ENCODE assay signal across 16 cellular contexts in the genomic region with DNA sequence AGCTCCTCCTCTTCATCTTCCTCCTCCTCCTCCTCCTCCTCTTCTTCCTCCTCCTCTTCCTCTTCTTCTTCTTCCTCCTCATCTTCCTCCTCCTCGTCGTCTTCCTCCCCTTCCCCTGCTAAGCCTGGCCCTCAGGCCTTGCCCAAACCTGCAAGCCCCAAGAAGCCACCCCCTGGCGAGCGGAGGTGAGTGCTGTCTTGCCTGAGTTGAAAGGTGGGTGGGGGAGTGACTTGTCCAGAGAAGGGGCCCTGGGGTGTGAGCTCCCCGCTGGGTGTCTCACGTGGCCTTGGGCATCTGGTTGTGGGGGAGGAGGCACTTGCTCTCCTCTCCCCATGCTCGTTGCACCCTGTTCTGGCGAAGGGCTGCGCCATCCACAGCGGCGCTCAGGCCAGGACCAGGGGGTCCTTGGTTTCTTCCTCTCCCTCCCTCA. TPM values are rescaled to one million over a fixed set of nuclear protein-coding genes. Genes with fewer than 3 reads are reported as not detected.
A peak's percentile ranks its signal among the peaks of the same experiment; 100 is the strongest.
DNase-seq lines count a peak whose midpoint lies in the region; FAIRE-seq and TF ChIP-seq lines count a peak whose summit lies in the region.
"Had no signal": no experiment of that assay in that cellular context is flagged by ENCODE, and none has a peak within 500 bp of the region (broad histone marks: within the 10 kb centered on the region; RNA-seq: fewer than 3 reads in every experiment).

No MANE protein-coding gene starts in this region.

- H3K27me3 Mint-ChIP-seq in CD14-positive monocyte (ENCODE audit: low read depth in 3 of 3) = peaks cover 0 to 4% (median 0%) of the 10 kb centered on the region in 3 donors
- no peaks in the 10 kb centered on the region for H3K27me3 Mint-ChIP-seq in progenitor cell of endocrine pancreas
- H3K27me3 Mint-ChIP-seq: activated naive CD8-positive, alpha-beta T cell treated with anti-CD3 and anti-CD28 coated beads for 36 hours had no signal

- intact Hi-C loops in CD14-positive monocyte (cut with micrococcal nuclease) = no loop called here

- DNase-seq in CD14-positive monocyte (ENCODE audit: low spot score) (no peak), Peyer's patch (no peak), progenitor cell of endocrine pancreas (ENCODE audit: low spot score, unreplicated experiment) (no peak), D721Med (ENCODE audit: insufficient read length, low spot score) (no peak), HK-2 (ENCODE audit: unreplicated experiment) (no peak), epidermal melanocyte (ENCODE audit: insufficient read length, low spot score) (no peak)
- no peak for DNase-seq in stimulated activated CD4-positive, alpha-beta T cell treated with anti-CD3 and anti-CD28 coated beads, Interleukin-2, amount 100 ng/mL, for 24 hours
- DNase-seq: activated naive CD8-positive, alpha-beta T cell treated with anti-CD3 and anti-CD28 coated beads for 36 hours; EL; GOT3 had no signal

- H3K4me1 ChIP-seq in Peyer's patch = peaks cover 0 to 14% (median 2%) of the 10 kb centered on the region in 4 donors
- H3K4me1 ChIP-seq in esophagus (ENCODE audit: control insufficient read depth in 2 of 2, insufficient read depth in 2 of 2, low read length in 1 of 2) = peaks cover 7 to 28% of the 10 kb centered on the region in 2 donors
- H3K4me1 ChIP-seq: pancreas had no signal

- no peaks in the 10 kb centered on the region for H3K27me3 ChIP-seq in Peyer's patch
- no peaks in the 10 kb centered on the region for H3K27me3 ChIP-seq in esophagus (ENCODE audit: control insufficient read depth in 1 of 2, insufficient read depth in 2 of 2, low read length in 2 of 2)
- H3K27me3 ChIP-seq: heart left ventricle, pancreas had no signal

- H3K4me3 Mint-ChIP-seq in CD14-positive monocyte (no peak overlapping the region), progenitor cell of endocrine pancreas (ENCODE audit: low read depth) (no peak overlapping the region)
- H3K4me3 Mint-ChIP-seq: activated naive CD8-positive, alpha-beta T cell treated with anti-CD3 and anti-CD28 coated beads for 36 hours had no signal

- TF ChIP-seq CTCF in CD14-positive monocyte (IDR thresholded peaks at IDR 0.05) = no peak
- TF ChIP-seq CTCF in Peyer's patch (IDR thresholded peaks at IDR 0.05) = no peak
- TF ChIP-seq CTCF in progenitor cell of endocrine pancreas (IDR thresholded peaks at IDR 0.05; ENCODE audit: unreplicated experiment) = no peak
- no peak for TF ChIP-seq CTCF in D721Med (IDR thresholded peaks at IDR 0.05; ENCODE audit: insufficient read depth, missing control alignments)

- H3K4me3 ChIP-seq in Peyer's patch = no peak overlapping the region
- no peak overlapping the region for H3K4me3 ChIP-seq in esophagus (ENCODE audit: low read depth in 1 of 2, low read length in 2 of 2)
- H3K4me3 ChIP-seq: heart left ventricle, pancreas had no signal

- peaks cover 0 to 97% (median 0%) of the 10 kb centered on the region in 3 donors for H3K36me3 ChIP-seq in Peyer's patch
- peaks cover 40 to 85% of the 10 kb centered on the region in 2 donors for H3K36me3 ChIP-seq in esophagus (ENCODE audit: control insufficient read depth in 2 of 2, insufficient read depth in 2 of 2, low read length in 1 of 2)

- no peak for FAIRE-seq in D721Med (lab: Jason Lieb, UNC)
- FAIRE-seq: GM18507, pancreas had no signal

- no peaks in the 10 kb centered on the region for H3K9me3 ChIP-seq in Peyer's patch
- no peaks in the 10 kb centered on the region for H3K9me3 ChIP-seq in esophagus (ENCODE audit: control insufficient read depth in 2 of 2, insufficient read depth in 1 of 2, low read depth in 1 of 2, low read length in 1 of 2)
- H3K9me3 ChIP-seq: heart left ventricle, pancreas had no signal

- no peak for TF ChIP-seq POLR2A in Peyer's patch (IDR thresholded peaks at IDR 0.05)

- 60 to 68% methylated on average over 8 to 11 of the region's 11 CpGs for WGBS in esophagus, 2 donors

- H3K9me3 Mint-ChIP-seq in CD14-positive monocyte = peaks cover 0 to 1% (median 0%) of the 10 kb centered on the region in 7 donors
- peaks cover 5% of the 10 kb centered on the region for H3K9me3 Mint-ChIP-seq in progenitor cell of endocrine pancreas (ENCODE audit: low read depth)
- H3K9me3 Mint-ChIP-seq: activated naive CD8-positive, alpha-beta T cell treated with anti-CD3 and anti-CD28 coated beads for 36 hours had no signal

- H3K27ac Mint-ChIP-seq in CD14-positive monocyte (peak overlapping the region in 6 of 7 donors; percentile 31 to 76 (median 60)), progenitor cell of endocrine pancreas (peak overlapping the region; percentile 24)

- H3K4me1 Mint-ChIP-seq in CD14-positive monocyte (peaks cover 6% of the 10 kb centered on the region), progenitor cell of endocrine pancreas (ENCODE audit: low read depth) (no peaks in the 10 kb centered on the region)

- H3K27ac ChIP-seq in Peyer's patch (peak overlapping the region in 3 of 4 donors; percentile 59 to 83 (median 82)), esophagus (ENCODE audit: low read depth in 2 of 2, low read length in 1 of 2) (peak overlapping the region; percentile 78 to 88)
- H3K27ac ChIP-seq: pancreas had no signal

- H3K36me3 Mint-ChIP-seq in CD14-positive monocyte (peaks cover 93 to 100% of the 10 kb centered on the region in 2 donors), progenitor cell of endocrine pancreas (ENCODE audit: insufficient read depth) (peaks cover 49% of the 10 kb centered on the region)

RNA-seq across cellular contexts. Expression of gene ELOB, which starts 8.0 kb away (rescaled TPM):
- 100 to 1,000 TPM; 363 to 405 TPM for polyA plus RNA-seq in CD14-positive monocyte
- 100 to 1,000 TPM in 3 of 4 donors, 10 to 100 TPM in 1; 66.8 to 243 (median 220) TPM for total RNA-seq in Peyer's patch
- polyA plus RNA-seq in esophagus = 100 to 1,000 TPM; 361 to 887 TPM
- total RNA-seq in progenitor cell of endocrine pancreas = 201 and 207 TPM in 2 replicates

RNA-seq across cellular contexts. Expression of gene SRRM2, which starts 16.7 kb away (rescaled TPM):
- 10 to 100 TPM; 19.0 to 31.8 TPM for polyA plus RNA-seq in CD14-positive monocyte
- total RNA-seq in Peyer's patch = 1,000 to 10,000 TPM in 3 of 4 donors, 100 to 1,000 TPM in 1; 683 to 3,742 (median 1,673) TPM
- 100 to 1,000 TPM; 317 to 886 TPM for polyA plus RNA-seq in esophagus
- 817 and 838 TPM in 2 replicates for total RNA-seq in progenitor cell of endocrine pancreas

RNA-seq across cellular contexts. Expression of gene PRSS33, which starts 18.2 kb away (rescaled TPM):
- polyA plus RNA-seq in CD14-positive monocyte (not detected), esophagus (not detected)
- total RNA-seq in Peyer's patch (not detected), progenitor cell of endocrine pancreas (0.27 and 0.31 TPM in 2 replicates)
- total RNA-seq: heart left ventricle; pancreas; T-helper 2 cell treated with Interferon-gamma antibody and Interleukin-4, amounts not matched to agents 100 ng/mL and 5 ng/mL, for 36 hours had no signal
- polyA plus RNA-seq: heart left ventricle had no signal

RNA-seq across cellular contexts. Expression of gene PRSS41, which starts 29.2 kb away (rescaled TPM):
- polyA plus RNA-seq in CD14-positive monocyte (not detected), esophagus (not detected)
- total RNA-seq in Peyer's patch (not detected), progenitor cell of endocrine pancreas (not detected in 2 replicates)
- total RNA-seq: activated naive CD8-positive, alpha-beta T cell treated with anti-CD3 and anti-CD28 coated beads for 36 hours; heart left ventricle; HT-29; pancreas; T-helper 2 cell treated with Interferon-gamma antibody and Interleukin-4, amounts not matched to agents 100 ng/mL and 5 ng/mL, for 36 hours had no signal
- polyA plus RNA-seq: heart left ventricle, pancreas had no signal

RNA-seq across cellular contexts. Expression of gene PRSS21, which starts 47.9 kb away (rescaled TPM):
- polyA plus RNA-seq in CD14-positive monocyte = 1 to 10 TPM; 2.1 to 3.1 TPM
- total RNA-seq in Peyer's patch = under 1 TPM in 1 of 4 donors, not detected in 3; 0.88 TPM
- polyA plus RNA-seq in esophagus = 1 to 10 TPM in 1 of 2 donors, under 1 TPM in 1; 0.86 to 1.8 TPM
- total RNA-seq in progenitor cell of endocrine pancreas = not detected in 2 replicates
- total RNA-seq: heart left ventricle, HT-29 had no signal
- polyA plus RNA-seq: heart left ventricle had no signal
